ENCODE assay signal across 9 cellular contexts in genomic region chr15:68789921-68790575, GRCh38. TPM values are rescaled to one million over a fixed set of nuclear protein-coding genes. Genes with fewer than 3 reads are reported as not detected.
DNase-seq lines count a peak whose midpoint lies in the region; ATAC-seq, FAIRE-seq and TF ChIP-seq lines count a peak whose summit lies in the region.
"Had no signal": no experiment of that assay in that cellular context is flagged by ENCODE, and none has a peak within 500 bp of the region (broad histone marks: within the 10 kb centered on the region; RNA-seq: fewer than 3 reads in every experiment).

No MANE protein-coding gene starts in this region.

- no peaks in the 10 kb centered on the region for H3K9me3 Mint-ChIP-seq in natural killer cell

- H3K23me2 ChIP-seq in H1 (ENCODE audit: low read depth, low read length): no peaks in the 10 kb centered on the region

- no peak overlapping the region for H3K14ac ChIP-seq in H1 (ENCODE audit: insufficient read length)

- H3K4me1 Mint-ChIP-seq in natural killer cell: peaks cover 78 to 85% of the 10 kb centered on the region in 2 donors

- peak overlapping the region; percentile 92 to 100 for H3K27ac Mint-ChIP-seq in natural killer cell

- no peak for TF ChIP-seq EP300 in H1 (IDR thresholded peaks at IDR 0.05; ENCODE audit: borderline replicate concordance in 1 of 2, low read depth in 2 of 2, low read length in 2 of 2)

- H3K36me3 ChIP-seq in BLaER1: peaks cover 63% of the 10 kb centered on the region
- H3K36me3 ChIP-seq in KMS-11 (ENCODE audit: insufficient read depth): peaks cover 10% of the 10 kb centered on the region; the same call in 1 of the 2 replicates
- peaks cover 4 to 26% (median 12%) of the 10 kb centered on the region in 4 experiments for H3K36me3 ChIP-seq in H1 (ENCODE audit: control insufficient read depth in 2 of 4, insufficient read depth in 4 of 4, low read length in 3 of 4)

- TF ChIP-seq CTCF in KMS-11 (conservative IDR thresholded peaks at IDR 0.05; ENCODE audit: low read depth, low read length) (no peak), H1 (IDR thresholded peaks at IDR 0.05; ENCODE audit: control extremely low read depth in 1 of 3, insufficient read depth in 1 of 3, low read depth in 1 of 3, low read length in 3 of 3) (no peak), natural killer cell (IDR thresholded peaks at IDR 0.05) (no peak)

- H4K5ac ChIP-seq in H1 (ENCODE audit: insufficient read length, low read depth, low read length): no peak overlapping the region

- no peak overlapping the region for H3K4ac ChIP-seq in H1 (replicated peaks; ENCODE audit: insufficient read length, low read depth, low read length)

- CTCF ChIA-PET in H1 (lab: Charles Lee; ENCODE audit: partially characterized antibody): interaction anchor here (0.6 to 7.7 kb wide), 4 partner anchors 19 to 498 kb away, joined by 3 to 70 read pairs (median 6); no protein-coding TSS in a partner anchor

- no peak overlapping the region for H3K23ac ChIP-seq in H1 (ENCODE audit: insufficient read length)

- peak overlapping the region; percentile 66; the same call in 1 of the 2 replicates for H3K18ac ChIP-seq in H1 (ENCODE audit: extremely low read depth, low read length)

- ATAC-seq in natural killer cell (no peak), HG03460 (IDR thresholded peaks at IDR 0.05; ENCODE audit: unreplicated experiment) (no peak)

- H3K9ac ChIP-seq in BLaER1 (peak overlapping the region; percentile 75), KMS-11 (no peak overlapping the region), H1 (replicated peaks in 1 of 4; ENCODE audit: extremely low read depth in 1 of 4, low read depth in 3 of 4, low read length in 3 of 4) (no peak overlapping the region)

- H3K9me3 ChIP-seq in BLaER1 (no peaks in the 10 kb centered on the region), H1 (ENCODE audit: insufficient read depth in 2 of 2, low read depth in 1 of 2, low read length in 1 of 2) (no peaks in the 10 kb centered on the region)

- H2BK5ac ChIP-seq in H1 (ENCODE audit: low read depth, low read length): peak overlapping the region; percentile 46; the same call in 1 of the 2 replicates

- no peaks in the 10 kb centered on the region for H3K36me3 Mint-ChIP-seq in natural killer cell

- POLR2A ChIA-PET in H1 (lab: Charles Lee; ENCODE audit: partially characterized antibody): no interaction called here

- H4K91ac ChIP-seq in H1 (replicated peaks; ENCODE audit: insufficient read length, low read length): peak overlapping the region; percentile 3

- H3K4me2 ChIP-seq in BLaER1 (peak overlapping the region; percentile 92), KMS-11 (peak overlapping the region; percentile 99; the same call in 1 of the 2 replicates), H1 (ENCODE audit: insufficient read depth in 1 of 2, low read depth in 2 of 2, low read length in 2 of 2) (peak overlapping the region; percentile 35 to 40; a peak in 3 of 4 replicates)

- no peak overlapping the region for H4K8ac ChIP-seq in H1 (ENCODE audit: extremely low read depth, insufficient read depth, low read length)

- peaks cover 100% of the 10 kb centered on the region for H4K20me1 ChIP-seq in BLaER1
- H4K20me1 ChIP-seq in KMS-11 (ENCODE audit: insufficient read depth): peaks cover 3% of the 10 kb centered on the region; the same call in 1 of the 2 replicates
- H4K20me1 ChIP-seq in H1 (replicated peaks in 1 of 2; ENCODE audit: control insufficient read depth in 1 of 2, insufficient read depth in 2 of 2, low read length in 2 of 2): peaks cover 48 to 59% of the 10 kb centered on the region in 2 experiments

- no peak; a peak in 1 of 3 replicates for TF ChIP-seq POLR2A in H1 (IDR thresholded peaks at IDR 0.05; ENCODE audit: control extremely low read depth in 1 of 2, low read depth in 2 of 2, low read length in 2 of 2)

- H3K56ac ChIP-seq in H1 (replicated peaks; ENCODE audit: insufficient read length, low read depth, low read length): no peak overlapping the region

- FAIRE-seq in H1 (lab: Jason Lieb, UNC): no peak

- no peak for DNase-seq in H1 (ENCODE audit: low read depth in 1 of 2, low spot score in 2 of 2)
- DNase-seq in natural killer cell: no peak
- no peak for DNase-seq in KBM-7
- DNase-seq in NCI-H2196 treated with DMSO at 0.1 percent for 48 hours (lab: John Stamatoyannopoulos, UW; ENCODE audit: unreplicated experiment): no peak
- DNase-seq in stimulated activated CD4-positive, alpha-beta T cell treated with anti-CD3 and anti-CD28 coated beads, Interleukin-4, amount 100 ng/mL, for 4 hours: no peak
- DNase-seq: NCI-H345 had no signal

- H3K4me3 Mint-ChIP-seq in natural killer cell: peak overlapping the region; percentile 45

- H3K79me1 ChIP-seq in H1 (ENCODE audit: low read depth, low read length): peaks cover 30% of the 10 kb centered on the region

- peak overlapping the region; percentile 48 for H3K4me3 ChIP-seq in BLaER1
- H3K4me3 ChIP-seq in KMS-11 (IDR thresholded peaks at IDR 0.05; ENCODE audit: insufficient read depth, low read depth, low read length): no peak overlapping the region
- no peak overlapping the region; a peak in 1 of 8 replicates for H3K4me3 ChIP-seq in H1 (ENCODE audit: extremely low read depth in 1 of 4, insufficient read depth in 2 of 4, low read depth in 3 of 4, low read length in 4 of 4)

- intact Hi-C loops in natural killer cell (cut with micrococcal nuclease): loop anchor here (2.0 kb wide), 1 partner anchor 27 kb away; no protein-coding TSS in a partner anchor

- TF ChIP-seq RAD21 in H1 (IDR thresholded peaks at IDR 0.05 in 1 of 2, conservative IDR thresholded peaks at IDR 0.05 in 1 of 2; ENCODE audit: low read depth in 2 of 2, low read length in 2 of 2): no peak

- H2BK120ac ChIP-seq in H1 (replicated peaks; ENCODE audit: low read depth, low read length): no peak overlapping the region

- H3K27me3 Mint-ChIP-seq in natural killer cell (ENCODE audit: low read depth in 2 of 2): no peaks in the 10 kb centered on the region

- peak overlapping the region; percentile 34; the same call in 1 of the 2 replicates for H2BK20ac ChIP-seq in H1 (ENCODE audit: low read length)

- in situ Hi-C loops in KBM-7 (cut with MboI; ENCODE audit: low pct_unique_long_range_greater_than_20kb, low sequenced_read_pairs): loop anchor here (10.0 kb wide), 1 partner anchor 85 kb away; no protein-coding TSS in a partner anchor

- peak overlapping the region; percentile 16; the same call in 1 of the 2 replicates for H2BK15ac ChIP-seq in H1 (ENCODE audit: low read length)

- H3K27ac ChIP-seq in BLaER1 (peak overlapping the region; percentile 86), KMS-11 (peak overlapping the region; percentile 97; the same call in 1 of the 2 replicates), H1 (ENCODE audit: low read depth, low read length) (peak overlapping the region; percentile 48; the same call in 1 of the 2 replicates)

- H3K27me3 ChIP-seq in BLaER1: no peaks in the 10 kb centered on the region
- H3K27me3 ChIP-seq in KMS-11 (ENCODE audit: insufficient read depth, low read depth): no peaks in the 10 kb centered on the region
- no peaks in the 10 kb centered on the region for H3K27me3 ChIP-seq in H1 (replicated peaks in 1 of 4; ENCODE audit: control insufficient read depth in 3 of 4, extremely low read depth in 1 of 4, insufficient read depth in 3 of 4, low read length in 3 of 4)

- H2AFZ ChIP-seq in KMS-11 (ENCODE audit: low read depth) (no peak overlapping the region), H1 (ENCODE audit: low read length) (no peak overlapping the region)

- H3K79me2 ChIP-seq in KMS-11 (ENCODE audit: insufficient read depth, low read depth) (peaks cover 88% of the 10 kb centered on the region), H1 (ENCODE audit: control insufficient read depth in 1 of 2, insufficient read depth in 2 of 2, low read length in 2 of 2) (peaks cover 11 to 92% of the 10 kb centered on the region in 2 experiments; a peak in 3 of 4 replicates)

- 77% methylated on average over 12 of the region's 12 CpGs; no CpG with 5 or more reads in 1 of the 2 experiments for WGBS in H1 (ENCODE audit: extremely low coverage in 1 of 2, insufficient coverage in 1 of 2, insufficient read length in 1 of 2, insufficient replicate concordance in 2 of 2, low coverage in 1 of 2, low lambda C conversion rate in 2 of 2, missing lambda C conversion rate in 1 of 2), 2 experiments

- peak overlapping the region; percentile 32; the same call in 1 of the 2 replicates for H2AK5ac ChIP-seq in H1 (ENCODE audit: low read depth, low read length)

- peaks cover 100% of the 10 kb centered on the region for H3K4me1 ChIP-seq in BLaER1
- peaks cover 76% of the 10 kb centered on the region for H3K4me1 ChIP-seq in KMS-11 (ENCODE audit: low read depth, poor library complexity, severe bottlenecking)
- peaks cover 28 to 57% (median 43%) of the 10 kb centered on the region in 4 experiments for H3K4me1 ChIP-seq in H1 (replicated peaks in 1 of 4; ENCODE audit: control insufficient read depth in 3 of 4, insufficient read depth in 4 of 4, low read length in 3 of 4)

- H2BK12ac ChIP-seq in H1 (ENCODE audit: low read depth, low read length): peak overlapping the region; percentile 76; the same call in 1 of the 2 replicates

TF ChIP-seq in H1, 55 proteins besides CTCF, POLR2A, EP300 and RAD21 (continues in another document):
- TF ChIP-seq SP1 (IDR thresholded peaks at IDR 0.05; ENCODE audit: low read depth, low read length) (0 out of 2 replicates have a peak, but pooled peaks have one; percentile 31), MAX (IDR thresholded peaks at IDR 0.05) (peak; percentile 84), E2F6 (IDR thresholded peaks at IDR 0.05) (peak; percentile 80), JUN (IDR thresholded peaks at IDR 0.05; ENCODE audit: low read depth, low read length) (no peak)

RNA-seq across cellular contexts. Expression of gene ANP32A, which starts 30.6 kb away (rescaled TPM):
- total RNA-seq in H1 (2021; fragmentation: NEBNext Ultra II Directional; extraction: Animal tissue kit (Norgen Biotek cat#: 25700)): 284 and 295 TPM in 2 replicates
- 46.8 and 70.8 TPM in 2 replicates for polyA plus RNA-seq in H1 (2011; rRNA removed)
- polyA plus RNA-seq in H1 (2011; cell fraction: cytosol; rRNA removed): 114 TPM
- 28.3 TPM for polyA plus RNA-seq in H1 (2011; cell fraction: nucleus; rRNA removed)
- 332 to 427 TPM (median 351 TPM) in 4 replicates for polyA plus RNA-seq in H1 (2012, experiment 1 of 2)
- 153 TPM for polyA plus RNA-seq in H1 (2012, experiment 2 of 2)
- 224 TPM for polyA plus RNA-seq in H1 (2013, experiment 1 of 2)
- polyA plus RNA-seq in H1 (2013, experiment 2 of 2): 234 TPM
- 51.5 and 75.1 TPM in 2 replicates for polyA minus RNA-seq in H1 (2011; rRNA and poly(A)+ RNA removed)
- 79.9 TPM for polyA minus RNA-seq in H1 (2011; cell fraction: cytosol; rRNA and poly(A)+ RNA removed)
- polyA minus RNA-seq in H1 (2011; cell fraction: nucleus; rRNA and poly(A)+ RNA removed): 51.2 TPM
- total RNA-seq in natural killer cell: 100 to 1,000 TPM; 133 to 150 (median 148) TPM

Comparison
In these comparisons a context has a peak if more than half of its experiments do, and no peak if none do; other contexts are left out.
1. H3K4me2 ChIP-seq: peak in every context shown above with its lines; median percentile 99 in KMS-11; 92 in BLaER1; 38 in H1.